1 cellular context compared by ENCODE assay signal in genomic region chr11:66314561-66315497, GRCh38.
A peak's percentile ranks its signal among the peaks of the same experiment; 100 is the strongest.
TF ChIP-seq lines count a peak whose summit lies in the region.

No MANE protein-coding gene starts in this region.

TF ChIP-seq in HepG2, 621 proteins besides CTCF, POLR2A, EP300 and RAD21:
- TF ChIP-seq AGO2 (optimal IDR thresholded peaks at IDR 0.05; ENCODE audit: low read depth, low read length) (peak; percentile 36), ZNF160 (CRISPR knock-in tag; IDR thresholded peaks at IDR 0.05) (no peak)
TF ChIP-seq in HepG2: peak in this region for 1.
